8 cellular contexts compared by ENCODE assay signal in genomic region chr1:90850181-90850924, GRCh38.
DNase-seq lines count a peak whose midpoint lies in the region; ATAC-seq, FAIRE-seq and TF ChIP-seq lines count a peak whose summit lies in the region.

No MANE protein-coding gene starts in this region.

- no peak for TF ChIP-seq CTCF in astrocyte of the spinal cord (IDR thresholded peaks at IDR 0.05; ENCODE audit: low read depth, low read length)

- H3K27ac Mint-ChIP-seq in stimulated activated naive CD8-positive, alpha-beta T cell treated with anti-CD3 and anti-CD28 coated beads, Interleukin-15, amount 100 ng/mL, for 72 hours = no peak overlapping the region

- peaks cover 21% of the 10 kb centered on the region for H3K4me1 Mint-ChIP-seq in stimulated activated naive CD8-positive, alpha-beta T cell treated with anti-CD3 and anti-CD28 coated beads, Interleukin-15, amount 100 ng/mL, for 72 hours

- in situ Hi-C loops in astrocyte of the spinal cord (cut with HindIII; ENCODE audit: low sequenced_read_pairs) = no loop called here

- peaks cover 81% of the 10 kb centered on the region for H3K27me3 Mint-ChIP-seq in stimulated activated naive CD8-positive, alpha-beta T cell treated with anti-CD3 and anti-CD28 coated beads, Interleukin-15, amount 100 ng/mL, for 72 hours

- no peaks in the 10 kb centered on the region for H3K9me3 Mint-ChIP-seq in stimulated activated naive CD8-positive, alpha-beta T cell treated with anti-CD3 and anti-CD28 coated beads, Interleukin-15, amount 100 ng/mL, for 72 hours

- peak; percentile 40 for DNase-seq in NCI-H748 (lab: John Stamatoyannopoulos, UW; ENCODE audit: unreplicated experiment)
- DNase-seq in NCI-H748 treated with DMSO at 0.1 percent for 48 hours (lab: John Stamatoyannopoulos, UW) = no peak
- DNase-seq in M059J (ENCODE audit: low read depth) = peak; percentile 45
- DNase-seq in astrocyte of the spinal cord (ENCODE audit: low read depth, low spot score) = no peak
- DNase-seq in stimulated activated naive CD8-positive, alpha-beta T cell treated with anti-CD3 and anti-CD28 coated beads, Interleukin-15, amount 100 ng/mL, for 72 hours = peak in 1 of 2 donors; percentile 10
- no peak for DNase-seq in GM12892 (ENCODE audit: insufficient read length)
- no peak for DNase-seq in urothelium cell line (ENCODE audit: low spot score)

- peak overlapping the region; percentile 53 for H3K4me3 ChIP-seq in astrocyte of the spinal cord (ENCODE audit: low read depth, low read length)

- TF ChIP-seq POLR2A in GM12892 (IDR thresholded peaks at IDR 0.05; ENCODE audit: low read depth, low read length) = no peak

- FAIRE-seq in islet of Langerhans (lab: Jason Lieb, UNC) (peak; percentile 51), GM12892 (lab: Jason Lieb, UNC) (no peak), urothelium cell line (lab: Jason Lieb, UNC) (no peak)

- no peak for ATAC-seq in stimulated activated naive CD8-positive, alpha-beta T cell treated with anti-CD3 and anti-CD28 coated beads, Interleukin-15, amount 100 ng/mL, for 72 hours

- peak overlapping the region; percentile 80 to 85 for H3K4me3 Mint-ChIP-seq in stimulated activated naive CD8-positive, alpha-beta T cell treated with anti-CD3 and anti-CD28 coated beads, Interleukin-15, amount 100 ng/mL, for 72 hours

Comparison
In these comparisons a context has a peak if more than half of its experiments do, and no peak if none do; other contexts are left out.
1. DNase-seq: peak in NCI-H748 (single experiment) and M059J (single experiment); none in NCI-H748 treated with DMSO at 0.1 percent for 48 hours (single experiment), astrocyte of the spinal cord (single experiment), GM12892 (single experiment) and urothelium cell line (single experiment).